8 cellular contexts compared by ENCODE assay signal in genomic region chr19:58558066-58558622, GRCh38. TPM values are rescaled to one million over a fixed set of nuclear protein-coding genes. Genes with fewer than 3 reads are reported as not detected.
DNase-seq lines count a peak whose midpoint lies in the region; ATAC-seq and TF ChIP-seq lines count a peak whose summit lies in the region.

TSS of gene UBE2M (minus strand) at chr19:58558611. CDS start at chr19:58558381, 230 bp downstream.

- TF ChIP-seq CTCF in foreskin fibroblast (IDR thresholded peaks at IDR 0.05; ENCODE audit: low read depth, low read length) (no peak), osteocyte (IDR thresholded peaks at IDR 0.05) (no peak)

- H3K27ac Mint-ChIP-seq in activated T-cell treated with anti-CD3 and anti-CD28 coated beads, Interleukin-2, amount 50 U/mL, for 72 hours: peak within 1 kb of the TSS; percentile 99
- H3K27ac Mint-ChIP-seq in osteocyte (ENCODE audit: unreplicated experiment): peak within 1 kb of the TSS; percentile 99

- peak within 1 kb of the TSS; percentile 96 to 99 for H3K4me3 Mint-ChIP-seq in activated T-cell treated with anti-CD3 and anti-CD28 coated beads, Interleukin-2, amount 50 U/mL, for 72 hours
- peak within 1 kb of the TSS; percentile 97 for H3K4me3 Mint-ChIP-seq in osteocyte (ENCODE audit: unreplicated experiment)

- peak within 1 kb of the TSS; percentile 98 for H3K4me3 ChIP-seq in foreskin fibroblast (ENCODE audit: low read depth in 1 of 2, low read length in 2 of 2)

- no peaks in the 10 kb centered on the region for H3K9me3 Mint-ChIP-seq in activated T-cell treated with anti-CD3 and anti-CD28 coated beads, Interleukin-2, amount 50 U/mL, for 72 hours
- H3K9me3 Mint-ChIP-seq in osteocyte (ENCODE audit: unreplicated experiment): no peaks in the 10 kb centered on the region

- peaks cover 15% of the 10 kb centered on the region in 2 donors for H3K36me3 Mint-ChIP-seq in activated T-cell treated with anti-CD3 and anti-CD28 coated beads, Interleukin-2, amount 50 U/mL, for 72 hours (ENCODE audit: insufficient read depth in 2 of 2)
- H3K36me3 Mint-ChIP-seq in osteocyte (ENCODE audit: unreplicated experiment): peaks cover 14% of the 10 kb centered on the region

- ATAC-seq in HG03571 (IDR thresholded peaks at IDR 0.05; ENCODE audit: unreplicated experiment): peak; percentile 2
- peak; percentile 12 to 24 for ATAC-seq in activated T-cell treated with anti-CD3 and anti-CD28 coated beads, Interleukin-2, amount 50 U/mL, for 72 hours (replicated peaks in 1 of 2)

- no peaks in the 10 kb centered on the region for H3K27me3 Mint-ChIP-seq in activated T-cell treated with anti-CD3 and anti-CD28 coated beads, Interleukin-2, amount 50 U/mL, for 72 hours (ENCODE audit: low read depth)
- no peaks in the 10 kb centered on the region for H3K27me3 Mint-ChIP-seq in osteocyte (ENCODE audit: unreplicated experiment)

- DNase-seq in EH (ENCODE audit: low read depth): peak; percentile 71
- peak in 1 of 2 donors; percentile 85 for DNase-seq in activated T-cell treated with anti-CD3 and anti-CD28 coated beads, Interleukin-2, amount 50 U/mL, for 72 hours
- no peak for DNase-seq in foreskin fibroblast
- DNase-seq in osteocyte (ENCODE audit: extremely low spot score, unreplicated experiment): no peak
- DNase-seq in GM19240 (ENCODE audit: insufficient read length, low spot score): no peak
- no peak for DNase-seq in effector CD8-positive, alpha-beta T cell (lab: John Stamatoyannopoulos, UW)
- no peak for DNase-seq in middle frontal gyrus (ENCODE audit: extremely low spot score, low spot score)

- H3K4me1 Mint-ChIP-seq in activated T-cell treated with anti-CD3 and anti-CD28 coated beads, Interleukin-2, amount 50 U/mL, for 72 hours (ENCODE audit: low read depth): peaks cover 72% of the 10 kb centered on the region
- peaks cover 47% of the 10 kb centered on the region for H3K4me1 Mint-ChIP-seq in osteocyte (ENCODE audit: unreplicated experiment)

RNA-seq across cellular contexts. Expression of gene UBE2M, which starts in this region (rescaled TPM):
- 100 to 1,000 TPM; 116 to 122 TPM for total RNA-seq in activated T-cell treated with anti-CD3 and anti-CD28 coated beads, Interleukin-2, amount 50 U/mL, for 72 hours
- 76.2 and 78.3 TPM in 2 replicates for total RNA-seq in osteocyte
